7 cellular contexts compared by ENCODE assay signal in the genomic region with DNA sequence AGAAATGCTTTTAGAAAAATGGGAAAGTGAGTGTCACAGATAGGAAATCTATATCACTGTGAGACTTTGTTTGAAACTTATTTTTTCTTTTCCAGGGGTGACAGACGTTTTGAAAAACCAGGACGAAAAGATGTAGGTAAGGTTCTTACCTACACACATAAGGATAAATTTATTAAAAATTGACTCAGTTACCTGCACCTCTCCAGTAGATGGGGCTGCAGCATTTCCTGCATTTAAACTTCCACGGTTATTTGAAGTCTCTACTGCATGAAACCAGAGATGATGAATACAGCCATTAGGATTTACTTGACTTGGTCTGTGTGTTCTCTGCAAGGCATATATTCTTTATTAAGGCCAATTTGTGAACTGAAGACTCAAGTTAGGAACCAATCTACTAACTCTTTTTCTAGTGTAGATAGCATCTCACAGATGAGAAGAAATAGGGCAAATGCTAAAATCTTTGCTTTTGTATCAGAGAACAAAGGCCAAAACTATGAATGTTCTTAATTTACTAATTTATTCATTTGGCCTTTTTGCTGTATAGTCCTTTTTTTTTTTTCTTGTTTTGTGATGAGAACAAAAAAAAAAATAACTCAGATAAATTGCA. TPM values are rescaled to one million over a fixed set of nuclear protein-coding genes. Genes with fewer than 3 reads are reported as not detected.
DNase-seq lines count a peak whose midpoint lies in the region; ATAC-seq and TF ChIP-seq lines count a peak whose summit lies in the region.

No MANE protein-coding gene starts in this region.

- no peak overlapping the region for H3K4me2 ChIP-seq in neural cell (ENCODE audit: low read length)

- H3K9me2 ChIP-seq in neural cell (ENCODE audit: insufficient read depth, low read length), result no peaks in the 10 kb centered on the region

- in situ Hi-C loops in SK-MEL-5 (cut with HindIII; ENCODE audit: low pct_unique_long_range_greater_than_20kb, low sequenced_read_pairs), result no loop called here

- no peak overlapping the region for H2AFZ ChIP-seq in neural cell (ENCODE audit: low read depth, low read length)

- no peaks in the 10 kb centered on the region for H3K9me3 ChIP-seq in neural cell (ENCODE audit: low read length)

- peak; percentile 54 for ATAC-seq in HG03196 (IDR thresholded peaks at IDR 0.05; ENCODE audit: unreplicated experiment)
- no peak for ATAC-seq in omental fat pad (ENCODE audit: low FRiP score)
- ATAC-seq in GM21528 (IDR thresholded peaks at IDR 0.05; ENCODE audit: low FRiP score, unreplicated experiment), result no peak

- H3K27ac ChIP-seq in neural cell (ENCODE audit: low read length), result no peak overlapping the region

- TF ChIP-seq CTCF in neural cell (IDR thresholded peaks at IDR 0.05; ENCODE audit: poor library complexity, severe bottlenecking), result peak; percentile 74
- no peak for TF ChIP-seq CTCF in omental fat pad (IDR thresholded peaks at IDR 0.05)

- no peaks in the 10 kb centered on the region for H3K79me2 ChIP-seq in neural cell (replicated peaks; ENCODE audit: insufficient read depth, low read length)

- peak; percentile 68 for TF ChIP-seq RAD21 in neural cell (conservative IDR thresholded peaks at IDR 0.05)

- no peaks in the 10 kb centered on the region for H3K27me3 ChIP-seq in neural cell (ENCODE audit: insufficient read depth, low read depth, low read length)

- no peaks in the 10 kb centered on the region for H4K20me1 ChIP-seq in neural cell (ENCODE audit: insufficient read depth)

- H3F3A ChIP-seq in neural cell (ENCODE audit: insufficient read depth, low read length, poor library complexity, severe bottlenecking), result no peaks in the 10 kb centered on the region

- no peaks in the 10 kb centered on the region for H3K36me3 ChIP-seq in neural cell (ENCODE audit: insufficient read depth, low read length)

- DNase-seq in EL (peak; percentile 25), SK-MEL-5 (ENCODE audit: low read depth, low spot score) (peak; percentile 64), dermis blood vessel endothelial cell (peak; percentile 68), omental fat pad (ENCODE audit: low spot score) (no peak)

- no peak overlapping the region for H3K4me3 ChIP-seq in neural cell (ENCODE audit: low read length)

- no peak for TF ChIP-seq EP300 in neural cell (conservative IDR thresholded peaks at IDR 0.05; ENCODE audit: poor library complexity, severe bottlenecking)

- H3K9ac ChIP-seq in neural cell (ENCODE audit: low read length), result no peak overlapping the region

TF ChIP-seq in neural cell, 6 proteins besides CTCF, POLR2A, EP300 and RAD21:
- TF ChIP-seq SMC3 (conservative IDR thresholded peaks at IDR 0.05; ENCODE audit: poor library complexity) (peak; percentile 64), TAF1 (IDR thresholded peaks at IDR 0.05; ENCODE audit: low read depth) (no peak)
TF ChIP-seq in neural cell: peak in this region for 1.

RNA-seq across cellular contexts. Expression of gene KCNJ13, which starts 15.0 kb away (rescaled TPM):
- total RNA-seq in SK-MEL-5 (2014; rRNA removed; shearing (Covaris generic)), result 2.2 and 2.3 TPM in 2 replicates
- 0.30 and 0.52 TPM in 2 replicates for polyA plus RNA-seq in SK-MEL-5 (2015; cell fraction: cytosol; rRNA removed)
- polyA plus RNA-seq in SK-MEL-5 (2015; cell fraction: nucleus; rRNA removed), result 0.36 and 4.2 TPM in 2 replicates
- not detected in 2 replicates for total RNA-seq in dermis blood vessel endothelial cell
- not detected in 2 replicates for polyA plus RNA-seq in neural cell
- polyA minus RNA-seq in neural cell, result 0.23 TPM in 1 of 2 replicates, not detected in the other
- total RNA-seq in omental fat pad, result not detected
